8 cellular contexts compared by ENCODE assay signal in the genomic region with DNA sequence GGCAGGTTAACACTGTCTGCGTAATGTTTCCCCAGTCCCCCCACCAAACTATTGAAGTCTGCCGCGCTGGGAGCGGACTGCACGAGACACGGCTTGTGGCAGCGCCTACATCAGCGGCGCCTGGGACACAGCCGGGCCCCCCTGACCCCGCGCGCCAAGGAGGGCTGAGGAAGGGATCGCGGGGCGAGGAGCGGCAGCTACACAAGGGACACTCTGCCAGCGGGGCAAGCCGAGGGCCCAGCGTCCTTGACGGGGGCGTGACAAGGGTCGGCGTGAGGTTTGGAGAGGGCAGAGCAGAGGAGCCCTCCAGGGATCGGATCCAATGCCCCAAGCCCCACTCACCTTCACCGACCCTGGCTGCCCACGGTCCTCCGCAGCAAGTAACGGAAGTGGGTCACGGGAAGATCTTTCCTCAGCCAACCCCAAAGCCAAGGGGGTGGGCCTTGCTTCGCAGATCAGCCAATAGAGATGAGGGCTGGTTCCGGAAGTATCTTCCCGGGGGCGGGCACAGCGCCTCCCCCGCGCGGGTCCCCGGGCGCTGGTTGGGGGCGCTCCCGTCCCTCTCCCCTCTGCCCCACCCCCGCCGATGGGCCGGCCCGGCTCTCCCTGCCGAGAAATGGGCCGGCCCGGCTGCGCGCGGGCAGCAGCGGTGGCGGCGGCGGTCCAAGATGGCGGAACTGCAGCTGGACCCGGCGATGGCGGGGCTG. TPM values are rescaled to one million over a fixed set of nuclear protein-coding genes. Genes with fewer than 3 reads are reported as not detected.
DNase-seq lines count a peak whose midpoint lies in the region; ATAC-seq and TF ChIP-seq lines count a peak whose summit lies in the region.

A gene (minus strand): TSS at position 387 of the 707 bp plus-strand sequence. CDS start 4,319 bp downstream, outside the sequence.
A gene with protein sequence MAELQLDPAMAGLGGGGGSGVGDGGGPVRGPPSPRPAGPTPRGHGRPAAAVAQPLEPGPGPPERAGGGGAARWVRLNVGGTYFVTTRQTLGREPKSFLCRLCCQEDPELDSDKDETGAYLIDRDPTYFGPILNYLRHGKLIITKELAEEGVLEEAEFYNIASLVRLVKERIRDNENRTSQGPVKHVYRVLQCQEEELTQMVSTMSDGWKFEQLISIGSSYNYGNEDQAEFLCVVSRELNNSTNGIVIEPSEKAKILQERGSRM (plus strand): TSS at position 643 of the 707 bp plus-strand sequence. CDS start 26 bp downstream, at position 669.

- ATAC-seq in HG02798 (IDR thresholded peaks at IDR 0.05; ENCODE audit: poor library complexity, unreplicated experiment) = peak; percentile 97

- no peaks in the 10 kb centered on the region for H3K9me3 Mint-ChIP-seq in type B pancreatic cell

- intact Hi-C loops in cardiac septum (cut with DNase I) = no loop called here

- peaks cover 30% of the 10 kb centered on the region for H3K4me1 Mint-ChIP-seq in type B pancreatic cell (ENCODE audit: unreplicated experiment)

- peaks cover 3% of the 10 kb centered on the region for H3K36me3 Mint-ChIP-seq in type B pancreatic cell

- DNase-seq in NCI-H1436 (lab: John Stamatoyannopoulos, UW) (peak; percentile 98), T follicular helper cell (ENCODE audit: low read depth) (peak; percentile 89), cardiac septum (ENCODE audit: low spot score) (peak; percentile 97), pons (ENCODE audit: low spot score) (peak; percentile 97), type B pancreatic cell (ENCODE audit: extremely low spot score, unreplicated experiment) (peak; percentile 96)

- no peaks in the 10 kb centered on the region for H3K27me3 Mint-ChIP-seq in type B pancreatic cell

- TF ChIP-seq CTCF in GM12875 (IDR thresholded peaks at IDR 0.05; ENCODE audit: borderline replicate concordance, insufficient read depth, low read depth, low read length) (no peak), type B pancreatic cell (conservative IDR thresholded peaks at IDR 0.05) (no peak)

- H3K4me3 Mint-ChIP-seq in type B pancreatic cell = peak within 1 kb of the TSS; percentile 99

- peak within 1 kb of the TSS; percentile 82 for H3K27ac ChIP-seq in adipose tissue (ENCODE audit: low read depth, low read length)

- peak within 1 kb of the TSS; percentile 98 for H3K27ac Mint-ChIP-seq in type B pancreatic cell

- H3K4me3 ChIP-seq in GM12875 (ENCODE audit: low read depth, low read length) = peak within 1 kb of the TSS; percentile 99

- WGBS in adipose tissue, 3 donors = 0 to 1% (median 1%) methylated on average over 59 to 60 of the region's 60 CpGs

RNA-seq across cellular contexts. Expression of the first gene that starts in this region (rescaled TPM):
- 100 to 1,000 TPM; 180 to 535 (median 429) TPM for polyA plus RNA-seq in adipose tissue
- total RNA-seq in cardiac septum = 616 TPM
- 239 and 287 TPM in 2 replicates for total RNA-seq in type B pancreatic cell (ENCODE audit: low replicate concordance)

RNA-seq across cellular contexts. Expression of the second gene that starts in this region (rescaled TPM):
- polyA plus RNA-seq in adipose tissue = 10 to 100 TPM in 2 of 3 donors, 1 to 10 TPM in 1; 8.4 to 31.6 (median 23.7) TPM
- total RNA-seq in cardiac septum = 43.2 TPM
- 22.3 and 26.1 TPM in 2 replicates for total RNA-seq in type B pancreatic cell (ENCODE audit: low replicate concordance)

Comparison
In these comparisons a context has a peak if more than half of its experiments do, and no peak if none do; other contexts are left out.
1. Peak in every context shown above with its lines: DNase-seq, ATAC-seq, H3K4me3 ChIP-seq and H3K27ac ChIP-seq.